10 cellular contexts compared by ENCODE assay signal in the genomic region with DNA sequence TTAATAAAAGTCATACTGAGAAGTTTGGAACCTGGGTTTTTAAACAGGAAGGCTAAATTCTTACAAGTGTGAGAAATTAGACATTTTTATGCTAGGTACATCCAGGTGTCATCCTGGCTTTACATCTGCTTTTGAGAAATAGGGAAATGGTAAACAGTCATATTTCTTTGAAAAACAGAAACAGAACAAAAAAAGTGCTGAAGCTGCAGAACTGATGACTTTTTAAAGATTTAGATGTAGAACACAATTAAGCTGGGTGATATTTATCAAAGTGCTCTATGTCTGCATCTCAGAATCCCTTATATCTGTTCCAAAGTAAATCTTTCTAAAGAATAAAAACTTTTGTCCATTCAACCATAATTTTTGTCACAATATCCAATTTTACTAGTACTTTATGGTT.
"Had no signal": no experiment of that assay in that cellular context is flagged by ENCODE, and none has a peak within 500 bp of the region (broad histone marks: within the 10 kb centered on the region; RNA-seq: fewer than 3 reads in every experiment).

No MANE protein-coding gene starts in this region.

- H3K27ac ChIP-seq: GM23248 had no signal

- H2AFZ ChIP-seq: GM23248, GM23338 had no signal

- H3K4me2 ChIP-seq: GM23338 had no signal

- H3K9me3 ChIP-seq: HAP-1 had no signal

- H3K4me3 ChIP-seq: GM23248, GM23338, HAP-1 had no signal

- DNase-seq: GM23248, GOT3, H7, H9, HCEC 1CT, HFFc6 had no signal

- ATAC-seq: GM23338, HCT116 had no signal

- H3K4me1 ChIP-seq: HAP-1 had no signal

- H3K36me3 ChIP-seq: HAP-1 had no signal

- FAIRE-seq: H1 had no signal

- H3K9ac ChIP-seq: GM23248 had no signal
